13 cellular contexts compared by ENCODE assay signal in genomic region chr3:73504255-73504654, GRCh38.
A peak's percentile ranks its signal among the peaks of the same experiment; 100 is the strongest.
DNase-seq lines count a peak whose midpoint lies in the region; ATAC-seq lines count a peak whose summit lies in the region.
"Had no signal": no experiment of that assay in that cellular context is flagged by ENCODE, and none has a peak within 500 bp of the region (broad histone marks: within the 10 kb centered on the region; RNA-seq: fewer than 3 reads in every experiment).

No MANE protein-coding gene starts in this region.

- peak overlapping the region; percentile 36 for H3K27ac ChIP-seq in muscle layer of duodenum (ENCODE audit: low read length)

- no peaks in the 10 kb centered on the region for H3K9me3 ChIP-seq in muscle layer of duodenum (ENCODE audit: control insufficient read depth in 1 of 2, low read length in 2 of 2)

- no peaks in the 10 kb centered on the region for H3K27me3 ChIP-seq in muscle layer of duodenum (ENCODE audit: low read depth, low read length)

- no peaks in the 10 kb centered on the region for H3K9me3 Mint-ChIP-seq in natural killer cell treated with Interleukin-12 subunit alpha and Interleukin-12 subunit beta and Interleukin-15 and Interleukin-18, amount 100 ng/mL, for 72 hours
- H3K9me3 Mint-ChIP-seq: activated naive CD4-positive, alpha-beta T cell treated with anti-CD3 and anti-CD28 coated beads, Interleukin-2, amount 50 U/mL, for 24 hours had no signal

- H3K4me3 Mint-ChIP-seq in natural killer cell treated with Interleukin-12 subunit alpha and Interleukin-12 subunit beta and Interleukin-15 and Interleukin-18, amount 100 ng/mL, for 72 hours, result no peak overlapping the region
- H3K4me3 Mint-ChIP-seq: activated naive CD4-positive, alpha-beta T cell treated with anti-CD3 and anti-CD28 coated beads, Interleukin-2, amount 50 U/mL, for 24 hours had no signal

- H3K36me3 Mint-ChIP-seq in natural killer cell treated with Interleukin-12 subunit alpha and Interleukin-12 subunit beta and Interleukin-15 and Interleukin-18, amount 100 ng/mL, for 72 hours, result no peaks in the 10 kb centered on the region
- H3K36me3 Mint-ChIP-seq: activated naive CD4-positive, alpha-beta T cell treated with anti-CD3 and anti-CD28 coated beads, Interleukin-2, amount 50 U/mL, for 24 hours had no signal

- peaks cover 0 to 45% of the 10 kb centered on the region in 2 donors for H3K4me1 ChIP-seq in muscle layer of duodenum (ENCODE audit: control insufficient read depth in 1 of 2, insufficient read depth in 2 of 2, low read length in 2 of 2)

- no peaks in the 10 kb centered on the region for H3K36me3 ChIP-seq in muscle layer of duodenum (ENCODE audit: control insufficient read depth in 1 of 2, insufficient read depth in 2 of 2, low read length in 2 of 2)

- H3K4me1 Mint-ChIP-seq in natural killer cell treated with Interleukin-12 subunit alpha and Interleukin-12 subunit beta and Interleukin-15 and Interleukin-18, amount 100 ng/mL, for 72 hours (ENCODE audit: low read depth in 2 of 2), result peaks cover 0 to 3% of the 10 kb centered on the region in 2 donors
- H3K4me1 Mint-ChIP-seq: activated naive CD4-positive, alpha-beta T cell treated with anti-CD3 and anti-CD28 coated beads, Interleukin-2, amount 50 U/mL, for 24 hours had no signal

- DNase-seq in COR-L47 (lab: John Stamatoyannopoulos, UW), result peak; percentile 55
- peak; percentile 83 for DNase-seq in NCI-H1092 treated with DMSO at 0.1 percent for 48 hours (lab: John Stamatoyannopoulos, UW)
- peak; percentile 73 for DNase-seq in SHP77 treated with DMSO at 0.1 percent for 48 hours (lab: John Stamatoyannopoulos, UW)
- no peak for DNase-seq in AG08395 (ENCODE audit: low spot score)
- DNase-seq in NCI-H2171 treated with DMSO at 0.1 percent for 48 hours (lab: John Stamatoyannopoulos, UW), result no peak
- DNase-seq in natural killer cell treated with Interleukin-12 subunit alpha and Interleukin-12 subunit beta and Interleukin-15 and Interleukin-18, amount 100 ng/mL, for 72 hours (ENCODE audit: low spot score), result no peak
- DNase-seq: AML-193, DMS79, KG1, NCI-H446 had no signal

- no peak for ATAC-seq in GM21381 (IDR thresholded peaks at IDR 0.05; ENCODE audit: unreplicated experiment)
- ATAC-seq in natural killer cell treated with Interleukin-12 subunit alpha and Interleukin-12 subunit beta and Interleukin-15 and Interleukin-18, amount 100 ng/mL, for 72 hours, result no peak

- no peak overlapping the region for H3K4me3 ChIP-seq in muscle layer of duodenum (ENCODE audit: low read depth in 1 of 2, low read length in 2 of 2)

- no peak overlapping the region for H3K27ac Mint-ChIP-seq in natural killer cell treated with Interleukin-12 subunit alpha and Interleukin-12 subunit beta and Interleukin-15 and Interleukin-18, amount 100 ng/mL, for 72 hours
- H3K27ac Mint-ChIP-seq: activated naive CD4-positive, alpha-beta T cell treated with anti-CD3 and anti-CD28 coated beads, Interleukin-2, amount 50 U/mL, for 24 hours had no signal

- peaks cover 4 to 13% of the 10 kb centered on the region in 2 donors for H3K27me3 Mint-ChIP-seq in natural killer cell treated with Interleukin-12 subunit alpha and Interleukin-12 subunit beta and Interleukin-15 and Interleukin-18, amount 100 ng/mL, for 72 hours

Comparison
In these comparisons a context has a peak if more than half of its experiments do, and no peak if none do; other contexts are left out.
1. DNase-seq: peak in COR-L47 (single experiment), NCI-H1092 treated with DMSO at 0.1 percent for 48 hours (single experiment) and SHP77 treated with DMSO at 0.1 percent for 48 hours (single experiment); none in AG08395 (single experiment), NCI-H2171 treated with DMSO at 0.1 percent for 48 hours (single experiment) and natural killer cell treated with Interleukin-12 subunit alpha and Interleukin-12 subunit beta and Interleukin-15 and Interleukin-18, amount 100 ng/mL, for 72 hours (single experiment).